Comparison of ENCODE assay signal across 22 cellular contexts in the genomic region with DNA sequence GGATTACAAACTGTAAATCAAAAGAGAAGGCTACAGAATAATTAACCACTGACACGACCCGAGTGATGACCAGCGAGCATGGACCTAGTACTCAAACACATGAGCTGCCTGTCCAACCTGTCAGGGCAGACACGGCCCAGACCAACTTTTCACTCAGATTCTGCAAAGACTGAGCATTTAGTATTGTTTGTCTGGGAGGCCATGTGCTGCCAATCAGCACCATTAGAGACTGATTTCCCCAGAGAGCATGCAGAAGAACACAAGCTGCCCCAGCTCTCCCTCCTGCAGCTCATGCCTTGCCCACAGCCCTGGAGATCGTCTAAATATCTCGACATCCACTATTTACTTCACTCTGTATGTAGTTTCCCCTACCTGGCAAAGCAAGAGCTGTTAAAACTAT.
"Had no signal": no experiment of that assay in that cellular context is flagged by ENCODE, and none has a peak within 500 bp of the region (broad histone marks: within the 10 kb centered on the region; RNA-seq: fewer than 3 reads in every experiment).

No MANE protein-coding gene starts in this region.

- ATAC-seq: esophagus mucosa; gastrocnemius medialis; left lobe of liver; psoas muscle; right cardiac atrium; stimulated activated effector memory CD8-positive, alpha-beta T cell treated with anti-CD3 and anti-CD28 coated beads, Interleukin-12 subunit alpha, Interleukin-12 subunit beta, amount 100 ng/mL, for 72 hours; stimulated activated naive CD8-positive, alpha-beta T cell treated with anti-CD3 and anti-CD28 coated beads, Interleukin-15, Interleukin-2, amounts not matched to agents 100 U/mL and 50 U/mL, for 24 hours had no signal

- H3K9me3 ChIP-seq: gastrocnemius medialis, psoas muscle, sigmoid colon, suprapubic skin, transverse colon, vagina had no signal

- DNase-seq: dorsolateral prefrontal cortex; effector CD4-positive, alpha-beta T cell; foreskin fibroblast; gastrocnemius medialis; head of caudate nucleus; kidney; nephron progenitor cell; nucleus accumbens; psoas muscle; right cardiac atrium; sigmoid colon; stimulated activated CD4-positive, alpha-beta T cell treated with anti-CD3 and anti-CD28 coated beads, Interleukin-2, amount 100 ng/mL, for 24 hours; stimulated activated CD4-positive, alpha-beta T cell treated with anti-CD3 and anti-CD28 coated beads, Interleukin-4, amount 100 ng/mL, for 24 hours; stimulated activated naive CD8-positive, alpha-beta T cell treated with anti-CD3 and anti-CD28 coated beads, Interleukin-15, Interleukin-2, amounts not matched to agents 100 U/mL and 50 U/mL, for 24 hours; transverse colon had no signal

- H3K27ac Mint-ChIP-seq: nephron progenitor cell; stimulated activated effector memory CD8-positive, alpha-beta T cell treated with anti-CD3 and anti-CD28 coated beads, Interleukin-12 subunit alpha, Interleukin-12 subunit beta, amount 100 ng/mL, for 72 hours had no signal

- H3K36me3 ChIP-seq: gastrocnemius medialis, sigmoid colon, suprapubic skin, transverse colon, vagina had no signal

- H3K4me3 Mint-ChIP-seq: memory B cell; nephron progenitor cell; stimulated activated effector memory CD8-positive, alpha-beta T cell treated with anti-CD3 and anti-CD28 coated beads, Interleukin-12 subunit alpha, Interleukin-12 subunit beta, amount 100 ng/mL, for 72 hours had no signal

- H3K36me3 Mint-ChIP-seq: stimulated activated effector memory CD8-positive, alpha-beta T cell treated with anti-CD3 and anti-CD28 coated beads, Interleukin-12 subunit alpha, Interleukin-12 subunit beta, amount 100 ng/mL, for 72 hours had no signal

- H3K27me3 Mint-ChIP-seq: memory B cell had no signal

- H3K4me3 ChIP-seq: dorsolateral prefrontal cortex, gastrocnemius medialis, lung, psoas muscle, sigmoid colon, suprapubic skin, transverse colon, vagina had no signal

- H3K27me3 ChIP-seq: gastrocnemius medialis, sigmoid colon, suprapubic skin, transverse colon, vagina had no signal

- H3K4me1 ChIP-seq: gastrocnemius medialis, psoas muscle, suprapubic skin, transverse colon had no signal
